ENCODE assay signal across 13 cellular contexts in the genomic region with DNA sequence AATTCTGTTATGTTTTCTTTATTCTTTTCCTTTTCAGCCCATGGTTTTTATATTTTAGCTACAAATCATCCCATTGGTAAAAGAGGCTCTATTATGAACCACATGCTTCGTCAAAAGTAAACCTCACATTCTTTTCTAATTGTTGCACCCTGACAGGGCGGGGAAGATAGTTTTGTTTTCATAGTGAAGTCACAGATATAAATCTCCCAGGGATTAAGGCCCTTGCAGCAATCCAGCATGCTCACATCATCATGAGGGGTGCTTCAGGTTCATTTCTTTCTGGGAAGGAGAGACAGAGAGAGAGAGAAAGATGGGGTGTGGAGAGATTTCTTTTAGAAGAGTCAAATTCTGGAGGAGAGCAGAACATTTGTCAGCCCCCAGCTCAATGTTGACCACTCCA.
DNase-seq lines count a peak whose midpoint lies in the region; ATAC-seq, FAIRE-seq and TF ChIP-seq lines count a peak whose summit lies in the region.
"Had no signal": no experiment of that assay in that cellular context is flagged by ENCODE, and none has a peak within 500 bp of the region (broad histone marks: within the 10 kb centered on the region; RNA-seq: fewer than 3 reads in every experiment).

No MANE protein-coding gene starts in this region.

- POLR2A ChIA-PET in GM10248 (lab: Yijun Ruan, JAX): no interaction called here

- no peaks in the 10 kb centered on the region for H3K9me3 ChIP-seq in mucosa of stomach (ENCODE audit: control insufficient read depth, low read length)
- H3K9me3 ChIP-seq: upper lobe of left lung had no signal

- H3K4me1 Mint-ChIP-seq in chondrocyte (ENCODE audit: low read depth): peaks cover 74% of the 10 kb centered on the region
- H3K4me1 Mint-ChIP-seq: activated naive CD4-positive, alpha-beta T cell treated with anti-CD3 and anti-CD28 coated beads, Interleukin-2, amount 50 U/mL, for 24 hours had no signal

- H3K4me3 Mint-ChIP-seq in chondrocyte (ENCODE audit: unreplicated experiment): no peak overlapping the region
- H3K4me3 Mint-ChIP-seq: activated naive CD4-positive, alpha-beta T cell treated with anti-CD3 and anti-CD28 coated beads, Interleukin-2, amount 50 U/mL, for 24 hours had no signal

- H3K27me3 Mint-ChIP-seq in chondrocyte (ENCODE audit: low read depth): no peaks in the 10 kb centered on the region
- H3K27me3 Mint-ChIP-seq: activated naive CD4-positive, alpha-beta T cell treated with anti-CD3 and anti-CD28 coated beads, Interleukin-2, amount 50 U/mL, for 24 hours had no signal

- no peak overlapping the region for H3K4me3 ChIP-seq in mucosa of stomach (ENCODE audit: low read length)
- H3K4me3 ChIP-seq: BLaER1 treated with 17β-estradiol and CSF1 and Interleukin-3, amounts not matched to agents 10 nM and 100 nM; upper lobe of left lung had no signal

- DNase-seq in AG08396 (ENCODE audit: low spot score): peak; percentile 53
- peak; percentile 50 for DNase-seq in HTR-8/SVneo (ENCODE audit: insufficient read length, low spot score)
- DNase-seq in chondrocyte (ENCODE audit: low spot score): no peak
- no peak for DNase-seq in retina
- DNase-seq in GM10248 (ENCODE audit: extremely low spot score): no peak
- DNase-seq: activated CD4-positive, alpha-beta T cell treated with anti-CD3 and anti-CD28 coated beads, Interleukin-2, amount 50 U/mL, for 1 hour; NCI-H2029 treated with DMSO at 0.1 percent for 48 hours; upper lobe of left lung had no signal

- H3K36me3 Mint-ChIP-seq in chondrocyte (ENCODE audit: low read depth): no peaks in the 10 kb centered on the region
- H3K36me3 Mint-ChIP-seq: activated naive CD4-positive, alpha-beta T cell treated with anti-CD3 and anti-CD28 coated beads, Interleukin-2, amount 50 U/mL, for 24 hours had no signal

- no peak for ATAC-seq in GM18519 (IDR thresholded peaks at IDR 0.05; ENCODE audit: low FRiP score, unreplicated experiment)
- no peak for ATAC-seq in GM19035 (IDR thresholded peaks at IDR 0.05; ENCODE audit: unreplicated experiment)

- peak overlapping the region; percentile 68 for H3K27ac Mint-ChIP-seq in chondrocyte (ENCODE audit: unreplicated experiment)
- H3K27ac Mint-ChIP-seq: activated naive CD4-positive, alpha-beta T cell treated with anti-CD3 and anti-CD28 coated beads, Interleukin-2, amount 50 U/mL, for 24 hours had no signal

- peak overlapping the region; percentile 15 for H3K9ac ChIP-seq in mucosa of stomach (ENCODE audit: low read length)
- H3K9ac ChIP-seq: BLaER1 treated with 17β-estradiol and CSF1 and Interleukin-3, amounts not matched to agents 10 nM and 100 nM had no signal

- FAIRE-seq in HTR-8/SVneo (lab: Jason Lieb, UNC): no peak

- peaks cover 6% of the 10 kb centered on the region for H3K9me3 Mint-ChIP-seq in chondrocyte (ENCODE audit: low read depth)
- H3K9me3 Mint-ChIP-seq: activated naive CD4-positive, alpha-beta T cell treated with anti-CD3 and anti-CD28 coated beads, Interleukin-2, amount 50 U/mL, for 24 hours had no signal

- TF ChIP-seq CTCF in chondrocyte (IDR thresholded peaks at IDR 0.05): no peak
- TF ChIP-seq CTCF in GM10248 (IDR thresholded peaks at IDR 0.05; ENCODE audit: control extremely low read depth, extremely low read depth, low read depth, missing control alignments): no peak

- CTCF ChIA-PET in GM10248 (lab: Yijun Ruan, JAX): interaction anchor here (1.1 kb wide), 1 partner anchor 28 kb away, joined by 3 read pairs; no protein-coding TSS in a partner anchor

- H3K4me1 ChIP-seq in mucosa of stomach (ENCODE audit: control insufficient read depth, insufficient read depth, low read length): peaks cover 6% of the 10 kb centered on the region

- H3K36me3 ChIP-seq in mucosa of stomach (ENCODE audit: control insufficient read depth, insufficient read depth, low read length): no peaks in the 10 kb centered on the region
- H3K36me3 ChIP-seq: BLaER1 treated with 17β-estradiol and CSF1 and Interleukin-3, amounts not matched to agents 10 nM and 100 nM; upper lobe of left lung had no signal

- no peaks in the 10 kb centered on the region for H3K27me3 ChIP-seq in mucosa of stomach (ENCODE audit: control insufficient read depth, insufficient read depth, low read length)
- H3K27me3 ChIP-seq: BLaER1 treated with 17β-estradiol and CSF1 and Interleukin-3, amounts not matched to agents 10 nM and 100 nM; upper lobe of left lung had no signal

Comparison
In these comparisons a context has a peak if more than half of its experiments do, and no peak if none do; other contexts are left out.
1. DNase-seq: peak in AG08396 (single experiment) and HTR-8/SVneo (single experiment); none in chondrocyte (single experiment), retina (single experiment) and GM10248 (single experiment).